35 cellular contexts compared by ENCODE assay signal in genomic region chr18:55092166-55092565, GRCh38.
"Had no signal": no experiment of that assay in that cellular context is flagged by ENCODE, and none has a peak within 500 bp of the region (broad histone marks: within the 10 kb centered on the region; RNA-seq: fewer than 3 reads in every experiment).

No MANE protein-coding gene starts in this region.

- H3K27me3 ChIP-seq: adrenal gland, body of pancreas, brain microvascular endothelial cell, breast epithelium had no signal

- H3K36me3 Mint-ChIP-seq: activated CD8-positive, alpha-beta memory T cell treated with anti-CD3 and anti-CD28 coated beads, Interleukin-2, amount 10 ng/mL, durations not matched to agents 7 days and 5 days; activated naive CD4-positive, alpha-beta T cell treated with anti-CD3 and anti-CD28 coated beads, Interleukin-2, amount 50 U/mL, for 72 hours; activated naive CD8-positive, alpha-beta T cell treated with anti-CD3 and anti-CD28 coated beads for 36 hours; T-cell had no signal

- H3K27ac ChIP-seq: adrenal gland, body of pancreas, brain microvascular endothelial cell, breast epithelium, VCaP had no signal

- FAIRE-seq: astrocyte, TTC549 had no signal

- H3K9me3 ChIP-seq: adrenal gland, body of pancreas, breast epithelium had no signal

- ATAC-seq: activated CD4-positive, alpha-beta T cell treated with anti-CD3 and anti-CD28 coated beads for 36 hours; activated CD4-positive, CD25-positive, alpha-beta regulatory T cell treated with anti-CD3 and anti-CD28 coated beads, Interleukin-2, amount 50 U/mL, for 24 hours; activated CD8-positive, alpha-beta memory T cell treated with anti-CD3 and anti-CD28 coated beads, Interleukin-2, amount 10 ng/mL, durations not matched to agents 7 days and 5 days; activated CD8-positive, alpha-beta T cell treated with anti-CD3 and anti-CD28 coated beads, Interleukin-2, amount 10 ng/mL, durations not matched to agents 7 days and 5 days; activated naive CD4-positive, alpha-beta T cell treated with anti-CD3 and anti-CD28 coated beads, Interleukin-2, amount 50 U/mL, for 72 hours; activated T-cell treated with anti-CD3 and anti-CD28 coated beads, Interleukin-2, amount 50 U/mL, for 4 hours; activated T-cell treated with anti-CD3 and anti-CD28 coated beads, Interleukin-2, amount 50 U/mL, for 72 hours; activated T-helper 17 cell treated with anti-CD3 and anti-CD28 coated beads, Interleukin-2, amount 50 U/mL, for 72 hours; body of pancreas; T-cell; T-helper 17 cell had no signal

- H3K4me1 ChIP-seq: adrenal gland, body of pancreas, breast epithelium had no signal

- H3K9me3 Mint-ChIP-seq: activated CD4-positive, alpha-beta memory T cell treated with anti-CD3 and anti-CD28 coated beads, Interleukin-2, amount 10 ng/mL, durations not matched to agents 7 days and 5 days; activated CD4-positive, alpha-beta T cell treated with anti-CD3 and anti-CD28 coated beads, Interleukin-2, amount 10 ng/mL, durations not matched to agents 7 days and 5 days; activated naive CD4-positive, alpha-beta T cell treated with anti-CD3 and anti-CD28 coated beads for 36 hours; activated naive CD4-positive, alpha-beta T cell treated with anti-CD3 and anti-CD28 coated beads, Interleukin-2, amount 50 U/mL, for 72 hours; activated naive CD8-positive, alpha-beta T cell treated with anti-CD3 and anti-CD28 coated beads for 36 hours; activated T-cell treated with anti-CD3 and anti-CD28 coated beads, Interleukin-2, amount 50 U/mL, for 4 hours; activated T-cell treated with anti-CD3 and anti-CD28 coated beads, Interleukin-2, amount 50 U/mL, for 72 hours; activated T-helper 1 cell treated with anti-CD3 and anti-CD28 coated beads, Interleukin-12 subunit alpha, Interleukin-12 subunit beta, Interleukin-2, Interleukin-4 antibody, amounts not matched to agents 30 ng/mL and 10 ng/mL and 1 ng/mL, durations not matched to agents 14 hours and 24 hours and 36 hours had no signal

- H3K36me3 ChIP-seq: adrenal gland, brain microvascular endothelial cell, breast epithelium had no signal

- H3K4me1 Mint-ChIP-seq: activated CD4-positive, alpha-beta memory T cell treated with anti-CD3 and anti-CD28 coated beads, Interleukin-2, amount 10 ng/mL, durations not matched to agents 7 days and 5 days; activated CD4-positive, alpha-beta T cell treated with anti-CD3 and anti-CD28 coated beads for 36 hours; activated CD4-positive, alpha-beta T cell treated with anti-CD3 and anti-CD28 coated beads, Interleukin-2, amount 10 ng/mL, durations not matched to agents 7 days and 5 days; activated CD8-positive, alpha-beta memory T cell treated with anti-CD3 and anti-CD28 coated beads, Interleukin-2, amount 10 ng/mL, durations not matched to agents 7 days and 5 days; activated naive CD8-positive, alpha-beta T cell treated with anti-CD3 and anti-CD28 coated beads for 36 hours; activated T-helper 17 cell treated with anti-CD3 and anti-CD28 coated beads, Interleukin-2, amount 50 U/mL, for 72 hours; T-cell; T-helper 17 cell had no signal

- H3K27ac Mint-ChIP-seq: activated CD4-positive, alpha-beta memory T cell treated with anti-CD3 and anti-CD28 coated beads, Interleukin-2, amount 10 ng/mL, durations not matched to agents 7 days and 5 days; activated CD4-positive, alpha-beta T cell treated with anti-CD3 and anti-CD28 coated beads for 36 hours; activated CD4-positive, alpha-beta T cell treated with anti-CD3 and anti-CD28 coated beads, Interleukin-2, amount 10 ng/mL, durations not matched to agents 7 days and 5 days; activated CD8-positive, alpha-beta memory T cell treated with anti-CD3 and anti-CD28 coated beads, Interleukin-2, amount 10 ng/mL, durations not matched to agents 7 days and 5 days; activated CD8-positive, alpha-beta T cell treated with anti-CD3 and anti-CD28 coated beads, Interleukin-2, amount 10 ng/mL, durations not matched to agents 7 days and 5 days; activated naive CD4-positive, alpha-beta T cell treated with anti-CD3 and anti-CD28 coated beads for 36 hours; activated naive CD4-positive, alpha-beta T cell treated with anti-CD3 and anti-CD28 coated beads, Interleukin-2, amount 50 U/mL, for 72 hours; activated naive CD8-positive, alpha-beta T cell treated with anti-CD3 and anti-CD28 coated beads for 36 hours; activated T-helper 1 cell treated with anti-CD3 and anti-CD28 coated beads, Interleukin-12 subunit alpha, Interleukin-12 subunit beta, Interleukin-2, Interleukin-4 antibody, amounts not matched to agents 30 ng/mL and 10 ng/mL and 1 ng/mL, durations not matched to agents 14 hours and 24 hours and 36 hours; activated T-helper 17 cell treated with anti-CD3 and anti-CD28 coated beads, Interleukin-2, amount 50 U/mL, for 72 hours; T-cell; T-helper 17 cell had no signal

- H3K4me3 Mint-ChIP-seq: activated CD4-positive, alpha-beta memory T cell treated with anti-CD3 and anti-CD28 coated beads, Interleukin-2, amount 10 ng/mL, durations not matched to agents 7 days and 5 days; activated CD4-positive, alpha-beta T cell treated with anti-CD3 and anti-CD28 coated beads for 36 hours; activated CD4-positive, alpha-beta T cell treated with anti-CD3 and anti-CD28 coated beads, Interleukin-2, amount 10 ng/mL, durations not matched to agents 7 days and 5 days; activated CD8-positive, alpha-beta memory T cell treated with anti-CD3 and anti-CD28 coated beads, Interleukin-2, amount 10 ng/mL, durations not matched to agents 7 days and 5 days; activated CD8-positive, alpha-beta T cell treated with anti-CD3 and anti-CD28 coated beads, Interleukin-2, amount 10 ng/mL, durations not matched to agents 7 days and 5 days; activated naive CD4-positive, alpha-beta T cell treated with anti-CD3 and anti-CD28 coated beads for 36 hours; activated naive CD8-positive, alpha-beta T cell treated with anti-CD3 and anti-CD28 coated beads for 36 hours; activated T-cell treated with anti-CD3 and anti-CD28 coated beads, Interleukin-2, amount 50 U/mL, for 4 hours; activated T-cell treated with anti-CD3 and anti-CD28 coated beads, Interleukin-2, amount 50 U/mL, for 72 hours; activated T-helper 1 cell treated with anti-CD3 and anti-CD28 coated beads, Interleukin-12 subunit alpha, Interleukin-12 subunit beta, Interleukin-2, Interleukin-4 antibody, amounts not matched to agents 30 ng/mL and 10 ng/mL and 1 ng/mL, durations not matched to agents 14 hours and 24 hours and 36 hours; activated T-helper 17 cell treated with anti-CD3 and anti-CD28 coated beads, Interleukin-2, amount 50 U/mL, for 72 hours; T-cell; T-helper 17 cell had no signal

- H3K27me3 Mint-ChIP-seq: activated CD4-positive, alpha-beta memory T cell treated with anti-CD3 and anti-CD28 coated beads, Interleukin-2, amount 10 ng/mL, durations not matched to agents 7 days and 5 days; activated CD8-positive, alpha-beta memory T cell treated with anti-CD3 and anti-CD28 coated beads, Interleukin-2, amount 10 ng/mL, durations not matched to agents 7 days and 5 days; T-cell; T-helper 17 cell had no signal

- H3K4me3 ChIP-seq: adrenal gland, body of pancreas, breast epithelium had no signal

- DNase-seq: activated CD4-positive, alpha-beta memory T cell treated with anti-CD3 and anti-CD28 coated beads, Interleukin-2, amount 10 ng/mL, durations not matched to agents 7 days and 5 days; activated CD4-positive, alpha-beta T cell treated with anti-CD3 and anti-CD28 coated beads for 1 hour; activated CD4-positive, alpha-beta T cell treated with anti-CD3 and anti-CD28 coated beads for 36 hours; activated CD4-positive, alpha-beta T cell treated with anti-CD3 and anti-CD28 coated beads for 48 hours; activated CD4-positive, alpha-beta T cell treated with anti-CD3 and anti-CD28 coated beads, Interleukin-2, amount 10 ng/mL, durations not matched to agents 7 days and 5 days; activated CD4-positive, alpha-beta T cell treated with anti-CD3 and anti-CD28 coated beads, Interleukin-2, amount 50 U/mL, for 48 hours; activated CD4-positive, CD25-positive, alpha-beta regulatory T cell; activated CD8-positive, alpha-beta memory T cell treated with anti-CD3 and anti-CD28 coated beads for 24 hours; activated CD8-positive, alpha-beta memory T cell treated with anti-CD3 and anti-CD28 coated beads, Interleukin-2, amount 10 ng/mL, durations not matched to agents 7 days and 5 days; activated CD8-positive, alpha-beta memory T cell treated with anti-CD3 and anti-CD28 coated beads, Interleukin-2, amount 50 U/mL, for 48 hours; activated CD8-positive, alpha-beta T cell treated with anti-CD3 and anti-CD28 coated beads, Interleukin-2, amount 10 ng/mL, durations not matched to agents 7 days and 5 days; activated effector memory CD4-positive, alpha-beta T cell treated with anti-CD3 and anti-CD28 coated beads, Interleukin-2, amount 50 U/mL, for 16 hours; activated gamma-delta T cell treated with Interleukin-2 at 50 U/mL for 16 hours; activated naive CD4-positive, alpha-beta T cell; activated naive CD4-positive, alpha-beta T cell treated with anti-CD3 and anti-CD28 coated beads for 36 hours; activated naive CD4-positive, alpha-beta T cell treated with anti-CD3 and anti-CD28 coated beads, Interleukin-2, amount 50 U/mL, for 16 hours; activated naive CD8-positive, alpha-beta T cell treated with anti-CD3 and anti-CD28 coated beads for 36 hours; activated T-cell treated with anti-CD3 and anti-CD28 coated beads, Interleukin-2, amount 50 U/mL, for 4 hours; activated T-cell treated with anti-CD3 and anti-CD28 coated beads, Interleukin-2, amount 50 U/mL, for 72 hours; adrenal gland; amniotic stem cell; aorta; body of pancreas; brain microvascular endothelial cell; central memory CD4-positive, alpha-beta T cell; T-cell; T-helper 17 cell had no signal
